In genomic region chr5:115360036-115360685, GRCh38 we compare ENCODE assay signal across 21 cellular contexts.
DNase-seq lines count a peak whose midpoint lies in the region; ATAC-seq, FAIRE-seq and TF ChIP-seq lines count a peak whose summit lies in the region.
"Had no signal": no experiment of that assay in that cellular context is flagged by ENCODE, and none has a peak within 500 bp of the region (broad histone marks: within the 10 kb centered on the region; RNA-seq: fewer than 3 reads in every experiment).

No MANE protein-coding gene starts in this region.

- H3K9me3 ChIP-seq in A549 (no peaks in the 10 kb centered on the region), HAP-1 (no peaks in the 10 kb centered on the region), WERI-Rb-1 (ENCODE audit: severe bottlenecking) (no peaks in the 10 kb centered on the region), stomach (no peaks in the 10 kb centered on the region)
- H3K9me3 ChIP-seq in CD4-positive, alpha-beta memory T cell (ENCODE audit: control insufficient read depth in 1 of 2, low read length in 2 of 2) = no peaks in the 10 kb centered on the region

- TF ChIP-seq CTCF in A549 (IDR thresholded peaks at IDR 0.05) (no peak), WERI-Rb-1 (IDR thresholded peaks at IDR 0.05; ENCODE audit: low read depth, low read length) (no peak), stomach (IDR thresholded peaks at IDR 0.05) (no peak)

- H3K4me3 ChIP-seq in A549 = no peak overlapping the region
- no peak overlapping the region for H3K4me3 ChIP-seq in HAP-1
- H3K4me3 ChIP-seq in WERI-Rb-1 (ENCODE audit: low read depth, low read length) = no peak overlapping the region
- H3K4me3 ChIP-seq in CD4-positive, alpha-beta memory T cell (ENCODE audit: low read length in 2 of 2) = no peak overlapping the region
- no peak overlapping the region for H3K4me3 ChIP-seq in stomach

- no peaks in the 10 kb centered on the region for H3K4me1 Mint-ChIP-seq in CD4-positive, alpha-beta memory T cell
- H3K4me1 Mint-ChIP-seq: neural crest cell had no signal

- POLR2A ChIA-PET in A549 (lab: Yijun Ruan, JAX) = no interaction called here
- POLR2A ChIA-PET in CD4-positive, alpha-beta memory T cell (lab: Charles Lee; ENCODE audit: partially characterized antibody) = no interaction called here

- TF ChIP-seq POLR2A in A549 (IDR thresholded peaks at IDR 0.05; ENCODE audit: low read length) (no peak), stomach (IDR thresholded peaks at IDR 0.05) (no peak)

- no peaks in the 10 kb centered on the region for H3K27me3 ChIP-seq in HAP-1 (ENCODE audit: low read depth)
- H3K27me3 ChIP-seq in WERI-Rb-1 (ENCODE audit: insufficient read depth, low read depth, severe bottlenecking) = no peaks in the 10 kb centered on the region
- H3K27me3 ChIP-seq in CD4-positive, alpha-beta memory T cell (ENCODE audit: insufficient read depth, low read length) = no peaks in the 10 kb centered on the region
- H3K27me3 ChIP-seq in stomach = no peaks in the 10 kb centered on the region

- WGBS in A549 (ENCODE audit: missing lambda C conversion rate) = 60% methylated on average over 5 of the region's 5 CpGs
- WGBS in stomach, 5 donors = 42 to 58% (median 50%) methylated on average over 5 of the region's 5 CpGs

- no peak for TF ChIP-seq RAD21 in A549 (conservative IDR thresholded peaks at IDR 0.05 in 1 of 2, IDR thresholded peaks at IDR 0.05 in 1 of 2)

- H3K9me3 Mint-ChIP-seq in CD4-positive, alpha-beta memory T cell = no peaks in the 10 kb centered on the region
- H3K9me3 Mint-ChIP-seq: neural crest cell had no signal

- in situ Hi-C loops in HAP-1 (cut with MboI; ENCODE audit: low sequenced_read_pairs) = no loop called here

- H3K27me3 Mint-ChIP-seq in CD4-positive, alpha-beta memory T cell = peaks cover 4 to 8% of the 10 kb centered on the region in 2 donors

- H3K4me3 Mint-ChIP-seq in CD4-positive, alpha-beta memory T cell = no peak overlapping the region
- H3K4me3 Mint-ChIP-seq: neural crest cell had no signal

- no peak for ATAC-seq in A549

- CTCF ChIA-PET in A549 (lab: Yijun Ruan, JAX) = interaction anchor here (0.5 kb wide), 1 partner anchor 612 kb away, joined by 3 read pairs; no protein-coding TSS in a partner anchor
- CTCF ChIA-PET in CD4-positive, alpha-beta memory T cell (lab: Charles Lee; ENCODE audit: partially characterized antibody) = no interaction called here

- H3K4me2 ChIP-seq in A549 = 0 out of 3 replicates have a peak overlapping the region, but pooled peaks have one; percentile 3

- H3K27ac Mint-ChIP-seq in CD4-positive, alpha-beta memory T cell = no peak overlapping the region

- no peak for TF ChIP-seq EP300 in A549 (IDR thresholded peaks at IDR 0.05)
- no peak for TF ChIP-seq EP300 in stomach (IDR thresholded peaks at IDR 0.05)

- FAIRE-seq in A549 (lab: Jason Lieb, UNC) = no peak
- FAIRE-seq: kidney had no signal

- DNase-seq in A549 (ENCODE audit: low read depth in 1 of 2, low spot score in 1 of 2) = peak in 1 of 2 experiments; percentile 7
- peak; percentile 27 to 66 for DNase-seq in HAP-1 (ENCODE audit: low spot score in 2 of 2)
- peak; percentile 70 for DNase-seq in WERI-Rb-1
- DNase-seq in kidney tubule cell (ENCODE audit: low spot score) = peak; percentile 12
- no peak for DNase-seq in stimulated activated CD4-positive, alpha-beta T cell treated with anti-CD3 and anti-CD28 coated beads, Interleukin-4, amount 100 ng/mL, for 24 hours
- DNase-seq in CD4-positive, alpha-beta memory T cell = no peak
- DNase-seq in stomach = no peak
- DNase-seq in COLO668 (lab: John Stamatoyannopoulos, UW; ENCODE audit: unreplicated experiment) = no peak
- DNase-seq: activated CD4-positive, alpha-beta T cell treated with anti-CD3 and anti-CD28 coated beads, Interleukin-2, amount 50 U/mL, for 4 hours; activated naive CD4-positive, alpha-beta T cell; cerebellar nuclear complex; effector memory CD4-positive, alpha-beta T cell; hippocampal formation; kidney; NCI-H187 treated with DMSO at 0.1 percent for 48 hours; SHP77 treated with DMSO at 0.1 percent for 48 hours; stimulated activated CD4-positive, alpha-beta T cell treated with anti-CD3 and anti-CD28 coated beads, Interleukin-15, amount 100 ng/mL, for 24 hours; stimulated activated naive CD4-positive, alpha-beta T cell; T-helper 1 cell; trophoblast cell had no signal

- H3K36me3 ChIP-seq in HAP-1 (replicated peaks) (no peaks in the 10 kb centered on the region), WERI-Rb-1 (no peaks in the 10 kb centered on the region), stomach (no peaks in the 10 kb centered on the region)
- no peaks in the 10 kb centered on the region for H3K36me3 ChIP-seq in CD4-positive, alpha-beta memory T cell (ENCODE audit: insufficient read depth, low read length)

- H3K36me3 Mint-ChIP-seq in CD4-positive, alpha-beta memory T cell = no peaks in the 10 kb centered on the region

- intact Hi-C loops in CD4-positive, alpha-beta memory T cell (cut with micrococcal nuclease) = no loop called here
- intact Hi-C loops in stomach (cut with DNase I; ENCODE audit: low total_unique reads) = no loop called here

- H3K4me1 ChIP-seq in A549 (0 out of 3 replicates have a peak, but pooled peaks cover 7% of the 10 kb centered on the region), HAP-1 (peaks cover 17% of the 10 kb centered on the region), stomach (peaks cover 0 to 7% (median 2%) of the 10 kb centered on the region in 4 donors)
- no peaks in the 10 kb centered on the region for H3K4me1 ChIP-seq in CD4-positive, alpha-beta memory T cell (ENCODE audit: insufficient read depth, low read length)

- H3K27ac ChIP-seq in A549 (no peak overlapping the region), WERI-Rb-1 (no peak overlapping the region), stomach (no peak overlapping the region)
- no peak overlapping the region for H3K27ac ChIP-seq in CD4-positive, alpha-beta memory T cell (ENCODE audit: low read depth, low read length)

TF ChIP-seq in A549, 52 proteins besides CTCF, POLR2A, EP300 and RAD21:
- no peak for TF ChIP-seq E2F6 (IDR thresholded peaks at IDR 0.05; ENCODE audit: borderline replicate concordance, low read depth)
- no peak for TF ChIP-seq FOSL2 (IDR thresholded peaks at IDR 0.05)
- TF ChIP-seq FOSL2 (CRISPR knock-in tag; IDR thresholded peaks at IDR 0.05) = peak; percentile 24; the same call in 1 of the 2 replicates

Comparison
In these comparisons a context has a peak if more than half of its experiments do, and no peak if none do; other contexts are left out.
1. DNase-seq: peak in HAP-1 (2 of 2), WERI-Rb-1 (single experiment) and kidney tubule cell (single experiment); none in stimulated activated CD4-positive, alpha-beta T cell treated with anti-CD3 and anti-CD28 coated beads, Interleukin-4, amount 100 ng/mL, for 24 hours (single experiment), CD4-positive, alpha-beta memory T cell (0 of 5), stomach (single experiment) and COLO668 (single experiment).